In the genomic region with DNA sequence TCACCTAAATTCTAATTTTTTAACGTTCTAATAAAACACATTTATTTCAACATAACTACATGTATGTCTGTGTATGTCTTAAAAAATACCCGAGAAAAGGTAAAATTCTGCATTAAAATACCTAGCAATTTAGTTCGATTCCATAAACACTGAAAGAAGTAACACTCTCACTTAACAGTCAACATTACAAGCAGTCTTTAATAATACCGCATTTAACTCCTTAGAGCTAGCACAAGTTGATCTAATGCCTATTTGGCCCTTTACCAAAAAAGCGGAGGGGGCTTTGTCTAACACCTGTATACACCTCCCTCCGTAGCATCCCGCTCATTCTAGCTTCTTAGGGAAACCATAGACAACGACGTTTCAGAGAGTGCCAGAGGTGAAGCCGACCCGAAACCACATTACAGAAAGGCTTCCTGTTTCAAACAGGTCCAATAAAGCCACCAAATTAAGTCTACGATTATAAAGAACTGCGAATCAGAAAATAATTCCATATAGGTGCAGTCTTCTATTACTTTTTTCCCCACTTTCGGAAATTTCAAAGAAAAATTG, we compare ENCODE assay signal across 1 cellular context.
TF ChIP-seq lines count a peak whose summit lies in the region.

No MANE protein-coding gene starts in this region.

TF ChIP-seq in endothelial cell of umbilical vein, 7 proteins besides CTCF, POLR2A, EP300 and RAD21 (continued from another document):
- no peak for TF ChIP-seq GATA2 (IDR thresholded peaks at IDR 0.05; ENCODE audit: insufficient read depth, insufficient read length, low read depth, low read length)
TF ChIP-seq in endothelial cell of umbilical vein: peak in this region for 0.
